Comparison of ENCODE assay signal across 7 cellular contexts in the genomic region with DNA sequence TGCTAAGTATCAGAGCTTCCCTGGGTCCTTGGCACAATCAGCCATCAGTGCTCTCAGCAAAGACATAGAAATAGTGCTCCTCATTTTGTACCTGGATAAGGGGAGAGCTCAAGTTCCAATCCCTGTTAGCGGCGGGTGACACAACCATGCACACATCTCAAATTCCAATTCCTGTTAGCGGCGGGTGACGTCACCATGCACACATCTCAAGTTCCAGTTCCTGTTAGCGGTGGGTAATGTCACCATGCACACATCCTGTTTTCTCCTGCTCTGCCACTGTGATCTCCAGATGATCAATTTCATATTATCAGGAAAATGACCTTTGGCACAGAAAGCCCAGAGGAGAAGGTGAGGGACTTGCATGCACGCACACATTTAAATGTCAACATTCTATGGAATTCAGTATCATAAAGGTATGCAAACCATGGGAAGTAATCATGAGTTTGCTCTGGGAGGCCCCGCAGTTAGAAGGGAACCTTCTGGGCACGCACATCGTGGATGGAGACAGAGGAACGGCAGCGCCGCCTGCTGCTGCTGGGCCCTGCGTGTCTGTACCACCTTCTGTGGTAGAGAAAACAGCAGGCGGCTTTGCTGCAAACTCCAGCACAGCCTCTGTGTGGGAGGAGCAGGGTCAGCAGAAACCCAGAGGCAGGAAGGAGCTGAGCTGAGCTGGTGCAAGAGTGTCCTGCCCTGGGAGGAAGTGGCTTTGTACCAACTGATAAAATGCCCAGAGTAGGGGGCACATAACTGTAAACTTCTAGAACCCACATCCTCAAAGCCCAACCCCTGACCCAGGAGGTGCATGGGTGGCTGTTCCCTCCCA.
DNase-seq lines count a peak whose midpoint lies in the region; ATAC-seq and TF ChIP-seq lines count a peak whose summit lies in the region.

No MANE protein-coding gene starts in this region.

- peaks cover 11 to 34% (median 27%) of the 10 kb centered on the region in 4 donors for H3K4me1 ChIP-seq in liver (ENCODE audit: control insufficient read depth in 4 of 4, insufficient read depth in 4 of 4, low read length in 3 of 4)

- no peaks in the 10 kb centered on the region for H3K9me3 ChIP-seq in liver (ENCODE audit: control insufficient read depth in 4 of 4, low read length in 3 of 4)

- H3K36me3 ChIP-seq in liver (ENCODE audit: control insufficient read depth in 4 of 4, insufficient read depth in 3 of 4, low read depth in 1 of 4, low read length in 3 of 4): peaks cover 0 to 2% (median 0%) of the 10 kb centered on the region in 4 donors

- 55% methylated on average over 15 of the region's 15 CpGs for WGBS in liver

- peaks cover 3% of the 10 kb centered on the region for H3K36me3 Mint-ChIP-seq in chondrocyte (ENCODE audit: low read depth)

- no peaks in the 10 kb centered on the region for H3K9me3 Mint-ChIP-seq in chondrocyte (ENCODE audit: low read depth)

- no peaks in the 10 kb centered on the region for H3K27me3 Mint-ChIP-seq in chondrocyte (ENCODE audit: low read depth)

- H3K27ac Mint-ChIP-seq in chondrocyte (ENCODE audit: unreplicated experiment): peak overlapping the region; percentile 96

- no peak overlapping the region for H3K4me3 ChIP-seq in liver (ENCODE audit: low read depth in 1 of 3, low read length in 3 of 3)

- H3K4me3 Mint-ChIP-seq in chondrocyte (ENCODE audit: unreplicated experiment): peak overlapping the region; percentile 46

- peaks cover 41% of the 10 kb centered on the region for H3K4me1 Mint-ChIP-seq in chondrocyte (ENCODE audit: low read depth)

- TF ChIP-seq CTCF in chondrocyte (IDR thresholded peaks at IDR 0.05) (peak; percentile 92), liver (IDR thresholded peaks at IDR 0.05; ENCODE audit: low read depth, low read length, missing input control) (peak; percentile 48)

- DNase-seq in NCI-H2029 treated with DMSO at 0.1 percent for 48 hours (lab: John Stamatoyannopoulos, UW): peak; percentile 73
- no peak for DNase-seq in chondrocyte (ENCODE audit: low spot score)
- DNase-seq in stimulated activated CD4-positive, alpha-beta T cell treated with anti-CD3 and anti-CD28 coated beads, Interleukin-4, amount 100 ng/mL, for 1 hour: peak; percentile 76

- H3K27ac ChIP-seq in liver (ENCODE audit: low read depth in 1 of 2, low read length in 2 of 2): peak overlapping the region; percentile 84 to 89

- H3K9ac ChIP-seq in liver (ENCODE audit: low read depth in 1 of 2, low read length in 2 of 2): peak overlapping the region; percentile 4 to 49

- peak; percentile 72 to 81 for TF ChIP-seq RAD21 in liver (IDR thresholded peaks at IDR 0.05)

- no peaks in the 10 kb centered on the region for H3K27me3 ChIP-seq in liver (ENCODE audit: control insufficient read depth in 4 of 4, insufficient read depth in 4 of 4, low read length in 3 of 4)

- ATAC-seq in GM18511 (IDR thresholded peaks at IDR 0.05; ENCODE audit: unreplicated experiment) (peak; percentile 89), HG02870 (IDR thresholded peaks at IDR 0.05; ENCODE audit: unreplicated experiment) (peak; percentile 80)
- peak; percentile 76 to 85 for ATAC-seq in activated CD4-positive, CD25-positive, alpha-beta regulatory T cell treated with anti-CD3 and anti-CD28 coated beads, Interleukin-2, amount 50 U/mL, for 24 hours

TF ChIP-seq in liver, 16 proteins besides CTCF, POLR2A, EP300 and RAD21:
- TF ChIP-seq, protein P1, sequence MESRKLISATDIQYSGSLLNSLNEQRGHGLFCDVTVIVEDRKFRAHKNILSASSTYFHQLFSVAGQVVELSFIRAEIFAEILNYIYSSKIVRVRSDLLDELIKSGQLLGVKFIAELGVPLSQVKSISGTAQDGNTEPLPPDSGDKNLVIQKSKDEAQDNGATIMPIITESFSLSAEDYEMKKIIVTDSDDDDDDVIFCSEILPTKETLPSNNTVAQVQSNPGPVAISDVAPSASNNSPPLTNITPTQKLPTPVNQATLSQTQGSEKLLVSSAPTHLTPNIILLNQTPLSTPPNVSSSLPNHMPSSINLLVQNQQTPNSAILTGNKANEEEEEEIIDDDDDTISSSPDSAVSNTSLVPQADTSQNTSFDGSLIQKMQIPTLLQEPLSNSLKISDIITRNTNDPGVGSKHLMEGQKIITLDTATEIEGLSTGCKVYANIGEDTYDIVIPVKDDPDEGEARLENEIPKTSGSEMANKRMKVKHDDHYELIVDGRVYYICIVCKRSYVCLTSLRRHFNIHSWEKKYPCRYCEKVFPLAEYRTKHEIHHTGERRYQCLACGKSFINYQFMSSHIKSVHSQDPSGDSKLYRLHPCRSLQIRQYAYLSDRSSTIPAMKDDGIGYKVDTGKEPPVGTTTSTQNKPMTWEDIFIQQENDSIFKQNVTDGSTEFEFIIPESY (IDR thresholded peaks at IDR 0.05): no peak
- peak; percentile 28 to 61 for TF ChIP-seq RXRA (IDR thresholded peaks at IDR 0.05)
- no peak for TF ChIP-seq TAF1 (conservative IDR thresholded peaks at IDR 0.05)
- TF ChIP-seq, protein P2, sequence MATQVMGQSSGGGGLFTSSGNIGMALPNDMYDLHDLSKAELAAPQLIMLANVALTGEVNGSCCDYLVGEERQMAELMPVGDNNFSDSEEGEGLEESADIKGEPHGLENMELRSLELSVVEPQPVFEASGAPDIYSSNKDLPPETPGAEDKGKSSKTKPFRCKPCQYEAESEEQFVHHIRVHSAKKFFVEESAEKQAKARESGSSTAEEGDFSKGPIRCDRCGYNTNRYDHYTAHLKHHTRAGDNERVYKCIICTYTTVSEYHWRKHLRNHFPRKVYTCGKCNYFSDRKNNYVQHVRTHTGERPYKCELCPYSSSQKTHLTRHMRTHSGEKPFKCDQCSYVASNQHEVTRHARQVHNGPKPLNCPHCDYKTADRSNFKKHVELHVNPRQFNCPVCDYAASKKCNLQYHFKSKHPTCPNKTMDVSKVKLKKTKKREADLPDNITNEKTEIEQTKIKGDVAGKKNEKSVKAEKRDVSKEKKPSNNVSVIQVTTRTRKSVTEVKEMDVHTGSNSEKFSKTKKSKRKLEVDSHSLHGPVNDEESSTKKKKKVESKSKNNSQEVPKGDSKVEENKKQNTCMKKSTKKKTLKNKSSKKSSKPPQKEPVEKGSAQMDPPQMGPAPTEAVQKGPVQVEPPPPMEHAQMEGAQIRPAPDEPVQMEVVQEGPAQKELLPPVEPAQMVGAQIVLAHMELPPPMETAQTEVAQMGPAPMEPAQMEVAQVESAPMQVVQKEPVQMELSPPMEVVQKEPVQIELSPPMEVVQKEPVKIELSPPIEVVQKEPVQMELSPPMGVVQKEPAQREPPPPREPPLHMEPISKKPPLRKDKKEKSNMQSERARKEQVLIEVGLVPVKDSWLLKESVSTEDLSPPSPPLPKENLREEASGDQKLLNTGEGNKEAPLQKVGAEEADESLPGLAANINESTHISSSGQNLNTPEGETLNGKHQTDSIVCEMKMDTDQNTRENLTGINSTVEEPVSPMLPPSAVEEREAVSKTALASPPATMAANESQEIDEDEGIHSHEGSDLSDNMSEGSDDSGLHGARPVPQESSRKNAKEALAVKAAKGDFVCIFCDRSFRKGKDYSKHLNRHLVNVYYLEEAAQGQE (IDR thresholded peaks at IDR 0.05): no peak
- TF ChIP-seq NR2F2 (IDR thresholded peaks at IDR 0.05): peak; percentile 48
- TF ChIP-seq, protein P3, sequence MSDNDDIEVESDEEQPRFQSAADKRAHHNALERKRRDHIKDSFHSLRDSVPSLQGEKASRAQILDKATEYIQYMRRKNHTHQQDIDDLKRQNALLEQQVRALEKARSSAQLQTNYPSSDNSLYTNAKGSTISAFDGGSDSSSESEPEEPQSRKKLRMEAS (IDR thresholded peaks at IDR 0.05): peak; percentile 46
- TF ChIP-seq, protein P4, sequence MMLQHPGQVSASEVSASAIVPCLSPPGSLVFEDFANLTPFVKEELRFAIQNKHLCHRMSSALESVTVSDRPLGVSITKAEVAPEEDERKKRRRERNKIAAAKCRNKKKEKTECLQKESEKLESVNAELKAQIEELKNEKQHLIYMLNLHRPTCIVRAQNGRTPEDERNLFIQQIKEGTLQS (IDR thresholded peaks at IDR 0.05): peak; percentile 32
- TF ChIP-seq FOXA1 (IDR thresholded peaks at IDR 0.05): no peak
- peak; percentile 60 for TF ChIP-seq SP1 (IDR thresholded peaks at IDR 0.05)
- TF ChIP-seq GABPA (IDR thresholded peaks at IDR 0.05 in 1 of 2, conservative IDR thresholded peaks at IDR 0.05 in 1 of 2): peak; percentile 30 to 36
- no peak for TF ChIP-seq FOXA2 (IDR thresholded peaks at IDR 0.05)
- peak in 1 of 2 donors; percentile 78 for TF ChIP-seq JUND (IDR thresholded peaks at IDR 0.05)
